ENCODE assay signal across 7 cellular contexts in the genomic region with DNA sequence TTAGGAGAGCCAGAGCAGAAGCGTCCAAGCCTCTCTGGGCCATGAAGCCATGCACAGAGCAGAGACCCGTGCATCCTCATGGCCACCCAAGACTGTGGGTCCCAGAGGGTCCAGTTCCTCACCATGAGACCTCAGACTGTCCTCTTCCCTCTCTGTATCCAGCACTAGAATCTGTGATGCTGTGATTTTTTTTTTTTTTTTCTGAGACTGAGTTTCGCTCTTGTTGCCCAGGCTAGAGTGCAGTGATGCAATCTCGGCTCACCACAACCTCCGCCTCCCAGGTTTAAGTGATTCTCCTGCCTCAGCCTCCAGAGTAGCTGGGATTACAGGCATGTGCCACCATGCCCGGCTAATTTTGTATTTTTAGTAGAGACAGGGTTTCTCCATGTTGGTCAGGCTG. TPM values are rescaled to one million over a fixed set of nuclear protein-coding genes. Genes with fewer than 3 reads are reported as not detected.
DNase-seq lines count a peak whose midpoint lies in the region; ATAC-seq and TF ChIP-seq lines count a peak whose summit lies in the region.
"Not testable (repeated sequence)": the region's sequence is repeated elsewhere in the genome, so short reads cannot be mapped to it uniquely, and the experiment has no call there.
"Had no signal": no experiment of that assay in that cellular context is flagged by ENCODE, and none has a peak within 500 bp of the region (broad histone marks: within the 10 kb centered on the region; RNA-seq: fewer than 3 reads in every experiment).

No MANE protein-coding gene starts in this region.

- not testable (repeated sequence) for DNase-seq in activated T-cell treated with anti-CD3 and anti-CD28 coated beads, Interleukin-2, amount 50 U/mL, for 24 hours; coronary artery (ENCODE audit: low spot score); right lobe of liver; psoas muscle; vagina (ENCODE audit: extremely low spot score in 2 of 2)

- peak overlapping the region; percentile 98 for H3K27ac Mint-ChIP-seq in activated T-cell treated with anti-CD3 and anti-CD28 coated beads, Interleukin-2, amount 50 U/mL, for 24 hours

- WGBS in right lobe of liver (ENCODE audit: insufficient coverage, low coverage, low lambda C conversion rate, missing lambda C conversion rate), result 73% methylated on average over 4 of the region's 6 CpGs
- WGBS in psoas muscle, 3 donors, result 69 to 82% (median 78%) methylated on average over 5 to 6 of the region's 6 CpGs

- H3K9me3 Mint-ChIP-seq in activated T-cell treated with anti-CD3 and anti-CD28 coated beads, Interleukin-2, amount 50 U/mL, for 24 hours, result not testable (repeated sequence)

- intact Hi-C loops in right lobe of liver (cut with DNase I); psoas muscle (cut with DNase I); vagina (cut with DNase I): not testable (repeated sequence)

- H3K9me3 ChIP-seq in KOPT-K1 (ENCODE audit: insufficient read depth, low read length, poor library complexity, severe bottlenecking); right lobe of liver; psoas muscle; vagina: not testable (repeated sequence)

- not testable (repeated sequence) for TF ChIP-seq POLR2A in right lobe of liver (IDR thresholded peaks at IDR 0.05); vagina (IDR thresholded peaks at IDR 0.05)

- not testable (repeated sequence) for H3K27me3 ChIP-seq in right lobe of liver; psoas muscle (ENCODE audit: insufficient read depth in 3 of 3, low read length in 2 of 3); vagina

- H3K36me3 ChIP-seq in KOPT-K1 (ENCODE audit: insufficient read depth, low read length), result peaks cover 73% of the 10 kb centered on the region
- H3K36me3 ChIP-seq in right lobe of liver; psoas muscle (ENCODE audit: insufficient read depth in 1 of 2, low read depth in 1 of 2); vagina: not testable (repeated sequence)

- H3K27me3 Mint-ChIP-seq in activated T-cell treated with anti-CD3 and anti-CD28 coated beads, Interleukin-2, amount 50 U/mL, for 24 hours, result not testable (repeated sequence)

- not testable (repeated sequence) for ATAC-seq in right lobe of liver, psoas muscle

- peaks cover 87% of the 10 kb centered on the region for H3K4me1 Mint-ChIP-seq in activated T-cell treated with anti-CD3 and anti-CD28 coated beads, Interleukin-2, amount 50 U/mL, for 24 hours (ENCODE audit: low read depth)

- H3K4me3 Mint-ChIP-seq in activated T-cell treated with anti-CD3 and anti-CD28 coated beads, Interleukin-2, amount 50 U/mL, for 24 hours, result peak overlapping the region; percentile 76

- not testable (repeated sequence) for TF ChIP-seq CTCF in coronary artery (IDR thresholded peaks at IDR 0.05); right lobe of liver (IDR thresholded peaks at IDR 0.05); psoas muscle (IDR thresholded peaks at IDR 0.05); vagina (IDR thresholded peaks at IDR 0.05)

- peaks cover 47% of the 10 kb centered on the region for H3K36me3 Mint-ChIP-seq in activated T-cell treated with anti-CD3 and anti-CD28 coated beads, Interleukin-2, amount 50 U/mL, for 24 hours (ENCODE audit: low read depth)

- H3K4me3 ChIP-seq in coronary artery (peak overlapping the region; percentile 72), psoas muscle (peak overlapping the region; percentile 82)
- H3K4me3 ChIP-seq in right lobe of liver, vagina: not testable (repeated sequence)

- peaks cover 0 to 88% (median 24%) of the 10 kb centered on the region in 4 donors for H3K4me1 ChIP-seq in right lobe of liver
- peaks cover 56% of the 10 kb centered on the region for H3K4me1 ChIP-seq in psoas muscle
- H3K4me1 ChIP-seq in vagina, result peaks cover 100% of the 10 kb centered on the region

- peak overlapping the region; percentile 7 for H3K27ac ChIP-seq in KOPT-K1 (ENCODE audit: low read depth, low read length, poor library complexity, severe bottlenecking)
- H3K27ac ChIP-seq in coronary artery, result peak overlapping the region in 1 of 2 donors; percentile 91
- H3K27ac ChIP-seq in right lobe of liver, result peak overlapping the region; percentile 72 to 93 (median 78)
- H3K27ac ChIP-seq in psoas muscle, result peak overlapping the region; percentile 80
- peak overlapping the region; percentile 92 for H3K27ac ChIP-seq in vagina

RNA-seq across cellular contexts. Expression of gene GNAI2, which starts 8.8 kb away (rescaled TPM):
- total RNA-seq in right lobe of liver, result 100 to 1,000 TPM in 2 of 6 experiments, 10 to 100 TPM in 4; 73.3 to 125 (median 98.7) TPM
- total RNA-seq in psoas muscle, result 10 to 100 TPM; 55.5 to 93.9 (median 74.8) TPM
- 10 to 100 TPM; 39.4 to 57.6 (median 50.7) TPM for polyA plus RNA-seq in psoas muscle
- 244 TPM for total RNA-seq in vagina

RNA-seq across cellular contexts. Expression of gene SEMA3B, which starts 24.1 kb away (rescaled TPM):
- 1 to 10 TPM; 1.7 to 4.5 (median 2.6) TPM for total RNA-seq in right lobe of liver
- 1 to 10 TPM; 3.1 to 6.8 (median 4.3) TPM for total RNA-seq in psoas muscle
- polyA plus RNA-seq in psoas muscle, result 1 to 10 TPM; 2.1 to 3.4 (median 2.2) TPM
- total RNA-seq in vagina, result 32.9 TPM

RNA-seq across cellular contexts. Expression of gene LSMEM2, which starts 34.1 kb away (rescaled TPM):
- not detected for total RNA-seq in right lobe of liver
- 10 to 100 TPM in 1 of 4 donors, 1 to 10 TPM in 2, under 1 TPM in 1; 0.84 to 13.1 (median 1.1) TPM for total RNA-seq in psoas muscle
- 1 to 10 TPM in 1 of 3 donors, under 1 TPM in 2; 0.61 to 1.6 (median 0.66) TPM for polyA plus RNA-seq in psoas muscle
- not detected for total RNA-seq in vagina
- total RNA-seq: fibroblast of villous mesenchyme had no signal

RNA-seq across cellular contexts. Expression of gene SLC38A3, which starts 39.7 kb away (rescaled TPM):
- total RNA-seq in right lobe of liver, result 100 to 1,000 TPM in 4 of 6 experiments, 10 to 100 TPM in 2; 77.7 to 311 (median 190) TPM
- total RNA-seq in psoas muscle, result 10 to 100 TPM in 1 of 4 donors, 1 to 10 TPM in 3; 1.7 to 12.7 (median 5.4) TPM
- 1 to 10 TPM in 2 of 3 donors, under 1 TPM in 1; 0.12 to 4.5 (median 1.3) TPM for polyA plus RNA-seq in psoas muscle
- 2.0 TPM for total RNA-seq in vagina
- total RNA-seq: fibroblast of villous mesenchyme had no signal

RNA-seq across cellular contexts. Expression of gene IFRD2, which starts 47.4 kb away (rescaled TPM):
- total RNA-seq in right lobe of liver, result 10 to 100 TPM; 40.8 to 71.0 (median 56.3) TPM
- 100 to 1,000 TPM in 3 of 4 donors, 10 to 100 TPM in 1; 77.2 to 145 (median 119) TPM for total RNA-seq in psoas muscle
- 100 to 1,000 TPM; 129 to 175 (median 151) TPM for polyA plus RNA-seq in psoas muscle
- total RNA-seq in vagina, result 37.3 TPM
